28 cellular contexts compared by ENCODE assay signal in genomic region chr14:37466623-37467088, GRCh38.
DNase-seq lines count a peak whose midpoint lies in the region; ATAC-seq, FAIRE-seq and TF ChIP-seq lines count a peak whose summit lies in the region.
"Had no signal": no experiment of that assay in that cellular context is flagged by ENCODE, and none has a peak within 500 bp of the region (broad histone marks: within the 10 kb centered on the region; RNA-seq: fewer than 3 reads in every experiment).

No MANE protein-coding gene starts in this region.

- no peak for TF ChIP-seq CTCF in GM12878 (IDR thresholded peaks at IDR 0.05 in 2 of 3, conservative IDR thresholded peaks at IDR 0.05 in 1 of 3; ENCODE audit: control insufficient read depth in 2 of 3, extremely low read depth in 1 of 3, insufficient read depth in 1 of 3, low read depth in 3 of 3, low read length in 3 of 3)
- no peak for TF ChIP-seq CTCF in transverse colon (IDR thresholded peaks at IDR 0.05)
- TF ChIP-seq CTCF in CD4-positive, alpha-beta T cell (IDR thresholded peaks at IDR 0.05) = no peak
- TF ChIP-seq CTCF in foreskin keratinocyte (conservative IDR thresholded peaks at IDR 0.05) = no peak

- POLR2A ChIA-PET in GM12878 (lab: Charles Lee) = no interaction called here
- POLR2A ChIA-PET in CD4-positive, alpha-beta T cell (lab: Charles Lee) = no interaction called here

- BruUV-seq in GM12878 (replicated peaks; lab: Mats Ljungman, UMichigan) = no TSS peak

- no peaks in the 10 kb centered on the region for H3K36me3 Mint-ChIP-seq in CD4-positive, alpha-beta T cell (ENCODE audit: low read depth)
- H3K36me3 Mint-ChIP-seq: immature natural killer cell; natural killer cell; stimulated activated naive B cell treated with anti-CD40 and anti-IgM and Interleukin-4, amounts not matched to agents 10 μg/mL and 1 μg/mL and 100 μg/mL, for 72 hours had no signal

- intact Hi-C loops in GM12878 (cut with micrococcal nuclease; ENCODE audit: unreplicated experiment) = no loop called here
- intact Hi-C loops in transverse colon (cut with DNase I; ENCODE audit: low total_unique reads) = no loop called here
- intact Hi-C loops in CD4-positive, alpha-beta T cell (cut with DNase I, micrococcal nuclease) = no loop called here

- H3K27me3 Mint-ChIP-seq in CD4-positive, alpha-beta T cell = no peaks in the 10 kb centered on the region
- H3K27me3 Mint-ChIP-seq: activated CD4-positive, alpha-beta T cell treated with anti-CD3 and anti-CD28 coated beads, Interleukin-2, amount 10 ng/mL, durations not matched to agents 7 days and 5 days; activated naive CD8-positive, alpha-beta T cell treated with anti-CD3 and anti-CD28 coated beads, Interleukin-2, amount 50 U/mL, for 24 hours; B cell; stimulated activated naive B cell treated with anti-CD40 and anti-IgM and Interleukin-4, amounts not matched to agents 10 μg/mL and 1 μg/mL and 100 μg/mL, for 72 hours had no signal

- TF ChIP-seq EP300 in GM12878 (IDR thresholded peaks at IDR 0.05; ENCODE audit: borderline replicate concordance in 1 of 2, control insufficient read depth in 1 of 2, low read depth in 2 of 2, low read length in 2 of 2) (no peak), transverse colon (IDR thresholded peaks at IDR 0.05; ENCODE audit: low read depth) (no peak)

- CTCF ChIA-PET in GM12878 (lab: Yijun Ruan, JAX) = no interaction called here
- CTCF ChIA-PET in CD4-positive, alpha-beta T cell (lab: Charles Lee) = no interaction called here

- no peaks in the 10 kb centered on the region for H3K79me2 ChIP-seq in GM12878 (ENCODE audit: control insufficient read depth, insufficient read depth, low read length)

- no peak for TF ChIP-seq POLR2A in GM12878 (IDR thresholded peaks at IDR 0.05; ENCODE audit: low read depth, low read length)
- TF ChIP-seq POLR2A in transverse colon (IDR thresholded peaks at IDR 0.05) = no peak

- H3K9ac ChIP-seq in GM12878 (ENCODE audit: control insufficient read depth, insufficient read depth, low read length) = no peak overlapping the region

- no peak overlapping the region for H3K4me3 ChIP-seq in GM12878
- no peak overlapping the region for H3K4me3 ChIP-seq in transverse colon
- H3K4me3 ChIP-seq: esophagus squamous epithelium, heart right ventricle, ovary, sigmoid colon, thyroid gland had no signal

- H3K27ac Mint-ChIP-seq in CD4-positive, alpha-beta T cell = no peak overlapping the region
- H3K27ac Mint-ChIP-seq: activated CD4-positive, alpha-beta T cell treated with anti-CD3 and anti-CD28 coated beads, Interleukin-2, amount 10 ng/mL, durations not matched to agents 7 days and 5 days; activated naive CD8-positive, alpha-beta T cell treated with anti-CD3 and anti-CD28 coated beads, Interleukin-2, amount 50 U/mL, for 24 hours; B cell; immature natural killer cell; natural killer cell; stimulated activated naive B cell treated with anti-CD40 and anti-IgM and Interleukin-4, amounts not matched to agents 10 μg/mL and 1 μg/mL and 100 μg/mL, for 72 hours had no signal

- RAD21 ChIA-PET in GM12878 (lab: Charles Lee; ENCODE audit: unreplicated experiment) = no interaction called here

- DNase-seq in DMS53 (lab: John Stamatoyannopoulos, UW) = peak; percentile 10
- DNase-seq in DMS53 treated with DMSO at 0.1 percent for 48 hours (lab: John Stamatoyannopoulos, UW; ENCODE audit: unreplicated experiment) = no peak
- DNase-seq in GM12878 (ENCODE audit: low read depth, low spot score) = no peak
- peak; percentile 5 for DNase-seq in left kidney (ENCODE audit: low read depth, low spot score)
- no peak for DNase-seq in transverse colon
- no peak for DNase-seq in D341Med (ENCODE audit: low spot score)
- no peak for DNase-seq in CD4-positive, alpha-beta T cell
- no peak for DNase-seq in foreskin keratinocyte
- DNase-seq: 8988T; activated CD4-positive, alpha-beta T cell treated with anti-CD3 and anti-CD28 coated beads, Interleukin-2, amount 10 ng/mL, durations not matched to agents 7 days and 5 days; activated CD8-positive, alpha-beta memory T cell treated with anti-CD3 and anti-CD28 coated beads, Interleukin-2, amount 50 U/mL, for 4 hours; activated effector memory CD4-positive, alpha-beta T cell treated with Interleukin-2 at 50 U/mL for 16 hours; activated naive CD8-positive, alpha-beta T cell treated with anti-CD3 and anti-CD28 coated beads, Interleukin-2, amount 50 U/mL, for 24 hours; esophagus squamous epithelium; HCEC 1CT; heart right ventricle; immature natural killer cell; mammary epithelial cell; MV-4-11; natural killer cell; NCI-H510A; ovary; SHP77 treated with DMSO at 0.1 percent for 48 hours; sigmoid colon; stimulated activated naive B cell treated with anti-CD40 and anti-IgM and Interleukin-4, amounts not matched to agents 10 μg/mL and 1 μg/mL and 100 μg/mL, for 72 hours; T-helper 1 cell; thyroid gland had no signal

- no peaks in the 10 kb centered on the region for H3K9me3 ChIP-seq in GM12878 (replicated peaks; ENCODE audit: control insufficient read depth, insufficient read depth, low read length)
- peaks cover 0 to 5% of the 10 kb centered on the region in 2 donors for H3K9me3 ChIP-seq in transverse colon
- H3K9me3 ChIP-seq in CD4-positive, alpha-beta T cell (ENCODE audit: control insufficient read depth, low read length) = no peaks in the 10 kb centered on the region
- H3K9me3 ChIP-seq: esophagus squamous epithelium, ovary, sigmoid colon, thyroid gland had no signal

- SMC1A ChIA-PET in GM12878 (lab: Charles Lee; ENCODE audit: uncharacterized antibody, unreplicated experiment) = no interaction called here

- no peaks in the 10 kb centered on the region for H3K27me3 ChIP-seq in GM12878 (replicated peaks in 1 of 2; ENCODE audit: control insufficient read depth in 2 of 2, insufficient read depth in 2 of 2, low read length in 1 of 2)
- no peaks in the 10 kb centered on the region for H3K27me3 ChIP-seq in transverse colon
- no peaks in the 10 kb centered on the region for H3K27me3 ChIP-seq in CD4-positive, alpha-beta T cell (ENCODE audit: control insufficient read depth, insufficient read depth, low read length)
- H3K27me3 ChIP-seq in foreskin keratinocyte = no peaks in the 10 kb centered on the region
- H3K27me3 ChIP-seq: esophagus squamous epithelium, heart right ventricle, ovary, sigmoid colon, thyroid gland had no signal

- H3K4me3 Mint-ChIP-seq in CD4-positive, alpha-beta T cell = no peak overlapping the region
- H3K4me3 Mint-ChIP-seq: activated CD4-positive, alpha-beta T cell treated with anti-CD3 and anti-CD28 coated beads, Interleukin-2, amount 10 ng/mL, durations not matched to agents 7 days and 5 days; activated naive CD8-positive, alpha-beta T cell treated with anti-CD3 and anti-CD28 coated beads, Interleukin-2, amount 50 U/mL, for 24 hours; B cell; immature natural killer cell; natural killer cell; stimulated activated naive B cell treated with anti-CD40 and anti-IgM and Interleukin-4, amounts not matched to agents 10 μg/mL and 1 μg/mL and 100 μg/mL, for 72 hours had no signal

- no peaks in the 10 kb centered on the region for H4K20me1 ChIP-seq in GM12878 (ENCODE audit: control insufficient read depth, insufficient read depth)

- H3K4me2 ChIP-seq in GM12878 (ENCODE audit: control insufficient read depth, insufficient read depth) = no peak overlapping the region

- ATAC-seq in GM12878 (no peak), foreskin keratinocyte (no peak)
- no peak for ATAC-seq in CD4-positive, alpha-beta T cell (ENCODE audit: poor library complexity)
- ATAC-seq: activated naive CD8-positive, alpha-beta T cell treated with anti-CD3 and anti-CD28 coated beads, Interleukin-2, amount 50 U/mL, for 24 hours; heart right ventricle; natural killer cell; stimulated activated naive B cell treated with anti-CD40 and anti-IgM and Interleukin-4, amounts not matched to agents 10 μg/mL and 1 μg/mL and 100 μg/mL, for 72 hours had no signal

- H2AFZ ChIP-seq in GM12878 (ENCODE audit: control insufficient read depth, low read depth, low read length) = no peak overlapping the region

- peaks cover 18% of the 10 kb centered on the region for H3K9me3 Mint-ChIP-seq in CD4-positive, alpha-beta T cell

- H3K4me1 ChIP-seq in GM12878 (ENCODE audit: control insufficient read depth, insufficient read depth, low read length) (no peaks in the 10 kb centered on the region), transverse colon (peaks cover 0 to 15% (median 7%) of the 10 kb centered on the region in 4 donors), foreskin keratinocyte (no peaks in the 10 kb centered on the region)
- H3K4me1 ChIP-seq: heart right ventricle, sigmoid colon, thyroid gland had no signal

- in situ Hi-C loops in GM12878 (cut with MboI) (no loop called here), transverse colon (cut with MboI; ENCODE audit: low pct_ligation_motif_present in 1 of 4, low pct_unique_long_range_greater_than_20kb in 1 of 4, low sequenced_read_pairs in 3 of 4) (no loop called here)

- no peak for TF ChIP-seq RAD21 in GM12878 (IDR thresholded peaks at IDR 0.05; ENCODE audit: insufficient read depth, low read depth, low read length)

- WGBS in GM12878 (ENCODE audit: insufficient coverage, insufficient replicate concordance, low lambda C conversion rate, missing lambda C conversion rate) = 56% methylated on average over 2 of the region's 2 CpGs
- 53% methylated on average over 2 of the region's 2 CpGs for WGBS in transverse colon (ENCODE audit: low coverage in 1 of 2), 2 donors

- FAIRE-seq in GM12878 (lab: Jason Lieb, UNC) = no peak

- H3K36me3 ChIP-seq in GM12878 (ENCODE audit: control insufficient read depth in 2 of 2, insufficient read depth in 2 of 2, low read length in 1 of 2) (no peaks in the 10 kb centered on the region), transverse colon (no peaks in the 10 kb centered on the region)
- H3K36me3 ChIP-seq: esophagus squamous epithelium, heart right ventricle, ovary, sigmoid colon, thyroid gland had no signal

- H3K4me1 Mint-ChIP-seq in CD4-positive, alpha-beta T cell (ENCODE audit: low read depth) = no peaks in the 10 kb centered on the region
- H3K4me1 Mint-ChIP-seq: activated CD4-positive, alpha-beta T cell treated with anti-CD3 and anti-CD28 coated beads, Interleukin-2, amount 10 ng/mL, durations not matched to agents 7 days and 5 days; activated naive CD8-positive, alpha-beta T cell treated with anti-CD3 and anti-CD28 coated beads, Interleukin-2, amount 50 U/mL, for 24 hours; B cell; immature natural killer cell; natural killer cell; stimulated activated naive B cell treated with anti-CD40 and anti-IgM and Interleukin-4, amounts not matched to agents 10 μg/mL and 1 μg/mL and 100 μg/mL, for 72 hours had no signal

- H3K27ac ChIP-seq in GM12878 (ENCODE audit: control insufficient read depth, insufficient read depth) = no peak overlapping the region
- H3K27ac ChIP-seq in transverse colon = peak overlapping the region; percentile 42 to 75 (median 66)
- H3K27ac ChIP-seq in CD4-positive, alpha-beta T cell (ENCODE audit: low read depth, low read length) = no peak overlapping the region
- no peak overlapping the region for H3K27ac ChIP-seq in foreskin keratinocyte
- H3K27ac ChIP-seq: heart right ventricle, ovary, sigmoid colon, thyroid gland had no signal

TF ChIP-seq in GM12878, 131 proteins besides CTCF, POLR2A, EP300 and RAD21 (continues in another document):
- 0 out of 2 replicates have a peak, but pooled peaks have one; percentile 30 for TF ChIP-seq FOXK2 (IDR thresholded peaks at IDR 0.05)

Comparison
In these comparisons a context has a peak if more than half of its experiments do, and no peak if none do; other contexts are left out.
1. DNase-seq: peak in DMS53 (single experiment) and left kidney (single experiment); none in DMS53 treated with DMSO at 0.1 percent for 48 hours (single experiment), GM12878 (single experiment), transverse colon (single experiment), D341Med (single experiment), CD4-positive, alpha-beta T cell (0 of 10) and foreskin keratinocyte (0 of 2).
2. H3K27ac ChIP-seq: peak in transverse colon (4 of 4); none in GM12878 (single experiment), CD4-positive, alpha-beta T cell (single experiment) and foreskin keratinocyte (single experiment).